In the genomic region with DNA sequence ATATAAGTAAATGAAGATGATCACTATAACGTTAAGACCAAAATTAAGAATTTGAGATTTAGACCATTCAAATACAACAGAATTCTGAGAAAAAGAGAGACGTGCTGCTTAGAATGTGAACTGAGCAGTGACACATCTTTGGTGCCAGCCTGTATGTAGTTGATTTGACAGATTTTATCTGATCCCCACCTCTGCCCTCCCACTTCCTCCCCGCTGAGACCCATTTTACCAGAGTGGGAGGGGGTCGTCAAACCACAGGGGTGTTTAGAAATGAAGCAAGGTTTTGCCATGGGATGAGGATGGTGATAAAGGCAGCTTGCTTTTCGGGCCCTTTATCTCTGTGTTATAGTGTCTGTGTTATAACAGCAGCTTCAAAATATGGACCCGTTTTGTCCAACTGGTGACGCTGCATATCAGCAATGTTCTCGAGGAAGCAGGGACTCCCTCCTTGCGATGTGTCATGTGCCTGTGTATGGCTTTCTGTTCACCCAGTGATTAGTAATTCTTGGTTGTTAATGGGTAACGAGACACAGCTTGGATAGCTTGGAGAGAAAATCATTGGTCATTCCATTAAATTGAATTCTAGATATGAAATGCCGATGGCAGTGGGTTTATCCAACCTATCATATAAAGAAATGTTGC, we compare ENCODE assay signal across 29 cellular contexts.
DNase-seq lines count a peak whose midpoint lies in the region; ATAC-seq and TF ChIP-seq lines count a peak whose summit lies in the region.
"Had no signal": no experiment of that assay in that cellular context is flagged by ENCODE, and none has a peak within 500 bp of the region (broad histone marks: within the 10 kb centered on the region; RNA-seq: fewer than 3 reads in every experiment).

No MANE protein-coding gene starts in this region.

- no peak for ATAC-seq in HG02588 (IDR thresholded peaks at IDR 0.05; ENCODE audit: unreplicated experiment)
- ATAC-seq: psoas muscle, WTC11 had no signal

- DNase-seq in Daoy (ENCODE audit: low read depth) (peak; percentile 68), NB4 (ENCODE audit: low read depth) (peak; percentile 16), fibroblast of the aortic adventitia (ENCODE audit: low read depth) (peak; percentile 34), progenitor cell of endocrine pancreas (ENCODE audit: low spot score, unreplicated experiment) (no peak), superior temporal gyrus (ENCODE audit: extremely low spot score) (no peak), NCI-H446 (lab: John Stamatoyannopoulos, UW) (no peak)
- DNase-seq: activated CD4-positive, alpha-beta T cell treated with anti-CD3 and anti-CD28 coated beads, Interleukin-2, amount 50 U/mL, for 1 hour; activated effector memory CD4-positive, alpha-beta T cell treated with anti-CD3 and anti-CD28 coated beads, Interleukin-2, amount 50 U/mL, for 16 hours; activated naive CD8-positive, alpha-beta T cell treated with anti-CD3 and anti-CD28 coated beads, Interleukin-2, amount 10 ng/mL, durations not matched to agents 7 days and 5 days; activated T-cell treated with anti-CD3 and anti-CD28 coated beads, Interleukin-2, amount 50 U/mL, for 1 hour; colonic mucosa; effector CD8-positive, alpha-beta T cell; GDM1; glutamatergic neuron; HFFc6; NCI-H146; NCI-H2107; NCI-H774; psoas muscle; sigmoid colon; stimulated activated CD4-positive, alpha-beta T cell treated with anti-CD3 and anti-CD28 coated beads, Interleukin-4, amount 100 ng/mL, for 1 hour; stomach; T1000; tibial artery had no signal

- peak overlapping the region; percentile 41 for H3K27ac Mint-ChIP-seq in progenitor cell of endocrine pancreas
- H3K27ac Mint-ChIP-seq: activated naive CD8-positive, alpha-beta T cell treated with anti-CD3 and anti-CD28 coated beads, Interleukin-2, amount 10 ng/mL, durations not matched to agents 7 days and 5 days; HFFc6; mesothelial cell of epicardium; WTC11 had no signal

- H3K9me3 Mint-ChIP-seq in progenitor cell of endocrine pancreas (ENCODE audit: low read depth), result no peaks in the 10 kb centered on the region
- H3K9me3 Mint-ChIP-seq: mesothelial cell of epicardium had no signal

- no peaks in the 10 kb centered on the region for H3K27me3 Mint-ChIP-seq in progenitor cell of endocrine pancreas
- H3K27me3 Mint-ChIP-seq: activated naive CD8-positive, alpha-beta T cell treated with anti-CD3 and anti-CD28 coated beads, Interleukin-2, amount 10 ng/mL, durations not matched to agents 7 days and 5 days had no signal

- TF ChIP-seq POLR2A in NB4 (IDR thresholded peaks at IDR 0.05; ENCODE audit: extremely low read depth, insufficient read length), result no peak

- no peak overlapping the region for H3K4me3 Mint-ChIP-seq in progenitor cell of endocrine pancreas (ENCODE audit: low read depth)
- H3K4me3 Mint-ChIP-seq: activated naive CD8-positive, alpha-beta T cell treated with anti-CD3 and anti-CD28 coated beads, Interleukin-2, amount 10 ng/mL, durations not matched to agents 7 days and 5 days; HFFc6; mesothelial cell of epicardium; WTC11 had no signal

- H3K4me1 Mint-ChIP-seq in progenitor cell of endocrine pancreas (ENCODE audit: low read depth), result peaks cover 2% of the 10 kb centered on the region
- H3K4me1 Mint-ChIP-seq: activated naive CD8-positive, alpha-beta T cell treated with anti-CD3 and anti-CD28 coated beads, Interleukin-2, amount 10 ng/mL, durations not matched to agents 7 days and 5 days; mesothelial cell of epicardium; WTC11 had no signal

- TF ChIP-seq CTCF in NB4 (IDR thresholded peaks at IDR 0.05; ENCODE audit: low read depth, low read length), result no peak
- no peak for TF ChIP-seq CTCF in fibroblast of the aortic adventitia (IDR thresholded peaks at IDR 0.05; ENCODE audit: insufficient read depth, low read length)
- TF ChIP-seq CTCF in progenitor cell of endocrine pancreas (IDR thresholded peaks at IDR 0.05; ENCODE audit: unreplicated experiment), result no peak

- no peaks in the 10 kb centered on the region for H3K36me3 Mint-ChIP-seq in progenitor cell of endocrine pancreas (ENCODE audit: insufficient read depth)
- H3K36me3 Mint-ChIP-seq: activated naive CD8-positive, alpha-beta T cell treated with anti-CD3 and anti-CD28 coated beads, Interleukin-2, amount 10 ng/mL, durations not matched to agents 7 days and 5 days; mesothelial cell of epicardium; WTC11 had no signal

- H3K4me3 ChIP-seq in NB4 (ENCODE audit: low read depth, low read length), result no peak overlapping the region
- H3K4me3 ChIP-seq in fibroblast of the aortic adventitia (ENCODE audit: low read depth, low read length), result no peak overlapping the region
- H3K4me3 ChIP-seq: BLaER1 treated with 17β-estradiol and CSF1 and Interleukin-3, amounts not matched to agents 10 nM and 100 nM; colonic mucosa; psoas muscle; sigmoid colon; SJSA1; stomach; tibial artery had no signal

Comparison
In these comparisons a context has a peak if more than half of its experiments do, and no peak if none do; other contexts are left out.
1. DNase-seq: peak in Daoy (single experiment), NB4 (single experiment) and fibroblast of the aortic adventitia (single experiment); none in progenitor cell of endocrine pancreas (single experiment), superior temporal gyrus (single experiment) and NCI-H446 (0 of 2).